ENCODE assay signal across 19 cellular contexts in genomic region chr12:33476058-33476457, GRCh38. TPM values are rescaled to one million over a fixed set of nuclear protein-coding genes. Genes with fewer than 3 reads are reported as not detected.
DNase-seq lines count a peak whose midpoint lies in the region; ATAC-seq, FAIRE-seq and TF ChIP-seq lines count a peak whose summit lies in the region.
"Had no signal": no experiment of that assay in that cellular context is flagged by ENCODE, and none has a peak within 500 bp of the region (broad histone marks: within the 10 kb centered on the region; RNA-seq: fewer than 3 reads in every experiment).

No MANE protein-coding gene starts in this region.

- TF ChIP-seq EP300 in HepG2 (IDR thresholded peaks at IDR 0.05; ENCODE audit: low read depth in 2 of 2, low read length in 2 of 2), result no peak
- no peak for TF ChIP-seq EP300 in HepG2 (CRISPR knock-in tag; IDR thresholded peaks at IDR 0.05; ENCODE audit: borderline replicate concordance)

- H2AFZ ChIP-seq in HepG2 (ENCODE audit: low read length), result no peak overlapping the region

- H3K27ac ChIP-seq in HepG2 (ENCODE audit: extremely low read length, insufficient read depth, low read length), result no peak overlapping the region
- no peak overlapping the region for H3K27ac ChIP-seq in right lobe of liver
- H3K27ac ChIP-seq: C4-2B, Peyer's patch had no signal

- no peaks in the 10 kb centered on the region for H3K36me3 ChIP-seq in HepG2 (replicated peaks in 1 of 2; ENCODE audit: control insufficient read depth in 1 of 2, insufficient read depth in 2 of 2, low read length in 2 of 2)
- H3K36me3 ChIP-seq in right lobe of liver, result no peaks in the 10 kb centered on the region
- no peaks in the 10 kb centered on the region for H3K36me3 ChIP-seq in bronchial epithelial cell (ENCODE audit: control insufficient read depth, insufficient read depth, low read length)
- H3K36me3 ChIP-seq: Peyer's patch had no signal

- TF ChIP-seq POLR2A in HepG2 (IDR thresholded peaks at IDR 0.05; ENCODE audit: insufficient read depth in 1 of 2, low read depth in 2 of 2, low read length in 2 of 2), result no peak
- no peak for TF ChIP-seq POLR2A in right lobe of liver (IDR thresholded peaks at IDR 0.05)

- no peak overlapping the region for H3K4me3 ChIP-seq in HepG2 (replicated peaks in 1 of 3; ENCODE audit: insufficient read depth in 1 of 3, low read depth in 2 of 3, low read length in 3 of 3)
- H3K4me3 ChIP-seq in right lobe of liver, result no peak overlapping the region
- H3K4me3 ChIP-seq in bronchial epithelial cell (ENCODE audit: low read depth, low read length), result no peak overlapping the region
- H3K4me3 ChIP-seq: Peyer's patch had no signal

- H3K27me3 ChIP-seq in HepG2 (ENCODE audit: control insufficient read depth in 1 of 2, insufficient read depth in 2 of 2, low read length in 2 of 2) (no peaks in the 10 kb centered on the region), right lobe of liver (no peaks in the 10 kb centered on the region), bronchial epithelial cell (ENCODE audit: control insufficient read depth, insufficient read depth, low read length) (no peaks in the 10 kb centered on the region)
- H3K27me3 ChIP-seq: Peyer's patch had no signal

- FAIRE-seq in HepG2 (lab: Jason Lieb, UNC), result no peak
- FAIRE-seq in bronchial epithelial cell (lab: Jason Lieb, UNC), result no peak

- intact Hi-C loops in HepG2 (cut with micrococcal nuclease; ENCODE audit: unreplicated experiment), result no loop called here
- intact Hi-C loops in right lobe of liver (cut with DNase I), result no loop called here

- no TSS peak for BruUV-seq in HepG2 (replicated peaks; lab: Mats Ljungman, UMichigan)

- H3K9ac ChIP-seq in HepG2 (ENCODE audit: insufficient read depth, low read depth, low read length), result no peak overlapping the region

- H3K4me1 ChIP-seq in HepG2 (ENCODE audit: insufficient read depth, low read length), result no peaks in the 10 kb centered on the region
- H3K4me1 ChIP-seq in right lobe of liver, result no peaks in the 10 kb centered on the region
- H3K4me1 ChIP-seq: Peyer's patch had no signal

- WGBS in HepG2 (ENCODE audit: low lambda C conversion rate), result 6% methylated on average over 1 of the region's 1 CpG
- WGBS in right lobe of liver (ENCODE audit: insufficient coverage, low coverage, low lambda C conversion rate, missing lambda C conversion rate), result 20% methylated on average over 1 of the region's 1 CpG

- no peak for TF ChIP-seq CTCF in HepG2 (CRISPR knock-in tag; IDR thresholded peaks at IDR 0.05)
- no peak for TF ChIP-seq CTCF in right lobe of liver (IDR thresholded peaks at IDR 0.05)
- TF ChIP-seq CTCF in bronchial epithelial cell (IDR thresholded peaks at IDR 0.05; ENCODE audit: insufficient read depth, low read length, severe bottlenecking), result no peak

- POLR2A ChIA-PET in HepG2 (lab: Yijun Ruan, JAX), result no interaction called here

- in situ Hi-C loops in HepG2 (cut with HindIII; ENCODE audit: extremely low pct_ligation_motif_present, low pct_unique_long_range_greater_than_20kb), result no loop called here

- no peaks in the 10 kb centered on the region for H4K20me1 ChIP-seq in HepG2 (ENCODE audit: insufficient read depth, low read length)

- H3K4me2 ChIP-seq in HepG2 (ENCODE audit: low read depth, low read length), result no peak overlapping the region

- no peaks in the 10 kb centered on the region for H3K9me3 ChIP-seq in HepG2 (ENCODE audit: low read length)
- no peaks in the 10 kb centered on the region for H3K9me3 ChIP-seq in right lobe of liver
- H3K9me3 ChIP-seq: Peyer's patch had no signal

- H3K79me2 ChIP-seq in HepG2 (ENCODE audit: insufficient read depth, low read length), result no peaks in the 10 kb centered on the region

- no peak for ATAC-seq in HepG2
- ATAC-seq in right lobe of liver, result no peak
- no peak for ATAC-seq in HG02763 (IDR thresholded peaks at IDR 0.05; ENCODE audit: unreplicated experiment)
- ATAC-seq in GM21528 (IDR thresholded peaks at IDR 0.05; ENCODE audit: low FRiP score, unreplicated experiment), result no peak
- ATAC-seq in HG03354 (IDR thresholded peaks at IDR 0.05; ENCODE audit: poor library complexity, severe bottlenecking, unreplicated experiment), result no peak

- TF ChIP-seq RAD21 in HepG2 (CRISPR knock-in tag; IDR thresholded peaks at IDR 0.05), result no peak

- DNase-seq in HepG2 (ENCODE audit: low spot score) (no peak), right lobe of liver (no peak), bronchial epithelial cell (ENCODE audit: low read depth) (peak; percentile 17), kidney tubule cell (ENCODE audit: low spot score) (peak; percentile 4), anterior cingulate cortex (lab: John Stamatoyannopoulos, UW) (no peak)
- DNase-seq: 8988T, DMS153, H7, KBM-7, MM.1S, NCI-H1105, NCI-H187, NCI-H446, Peyer's patch, SHP77 treated with DMSO at 0.1 percent for 48 hours had no signal

- CTCF ChIA-PET in HepG2 (lab: Yijun Ruan, JAX; ENCODE audit: low intra/inter-chr PET ratio, low total read pairs), result no interaction called here

TF ChIP-seq in HepG2, 621 proteins besides CTCF, POLR2A, EP300 and RAD21:
- TF ChIP-seq ATF7 (IDR thresholded peaks at IDR 0.05), result peak; percentile 84
- no peak for TF ChIP-seq ATF7 (CRISPR knock-in tag; IDR thresholded peaks at IDR 0.05)
- TF ChIP-seq ZNF883 (CRISPR knock-in tag; IDR thresholded peaks at IDR 0.05; ENCODE audit: not compliant biosample characterization), result no peak
- TF ChIP-seq NR2F6 (IDR thresholded peaks at IDR 0.05), result no peak
- no peak for TF ChIP-seq NR2F6 (CRISPR knock-in tag; IDR thresholded peaks at IDR 0.05)
- TF ChIP-seq CREB1 (IDR thresholded peaks at IDR 0.05), result peak; percentile 61
- no peak for TF ChIP-seq CREB1 (CRISPR knock-in tag; IDR thresholded peaks at IDR 0.05)

RNA-seq across cellular contexts. Expression of gene SYT10, which starts 36.4 kb away (rescaled TPM):
- total RNA-seq in HepG2 (2016; rRNA removed; fragmentation: Illumina TruSeq; extraction: Trizol) (not detected in 2 replicates), right lobe of liver (under 1 TPM; 0.04 to 0.95 (median 0.18) TPM), bronchial epithelial cell (not detected in 2 replicates)
- total RNA-seq in HepG2 (2016; cell fraction: cytosol; rRNA removed; fragmentation: Illumina TruSeq; extraction: Trizol; ENCODE audit: low read depth), result not detected in 2 replicates
- total RNA-seq in HepG2 (2016; cell fraction: insoluble cytoplasmic fraction; rRNA removed; fragmentation: Illumina TruSeq; extraction: Trizol), result not detected in 2 replicates
- not detected in 2 replicates for total RNA-seq in HepG2 (2016; cell fraction: membrane; rRNA removed; fragmentation: Illumina TruSeq; extraction: Trizol)
- not detected in 2 replicates for total RNA-seq in HepG2 (2016; cell fraction: nucleus; rRNA removed; fragmentation: Illumina TruSeq; extraction: Trizol)
- not detected in 2 replicates for polyA plus RNA-seq in HepG2 (2011; rRNA removed)
- not detected in 2 replicates for polyA plus RNA-seq in HepG2 (2011; cell fraction: cytosol; rRNA removed)
- not detected in 2 replicates for polyA plus RNA-seq in HepG2 (2011; cell fraction: nucleus; rRNA removed)
- polyA plus RNA-seq in HepG2 (2012), result not detected in 2 replicates
- polyA plus RNA-seq in HepG2 (2016; cell fraction: cytosol; fragmentation: Illumina TruSeq; extraction: Trizol; ENCODE audit: low read depth), result not detected in 2 replicates
- polyA plus RNA-seq in HepG2 (2016; cell fraction: insoluble cytoplasmic fraction; fragmentation: Illumina TruSeq; extraction: Trizol; ENCODE audit: low read depth), result not detected in 2 replicates
- polyA plus RNA-seq in HepG2 (2016; cell fraction: membrane; fragmentation: Illumina TruSeq; extraction: Trizol; ENCODE audit: low read depth), result not detected in 2 replicates
- polyA plus RNA-seq in HepG2 (2016; cell fraction: nucleus; fragmentation: Illumina TruSeq; extraction: Trizol; ENCODE audit: insufficient read depth, low read depth), result not detected in 2 replicates
- polyA minus RNA-seq in HepG2 (2011; rRNA and poly(A)+ RNA removed; ENCODE audit: low replicate concordance), result not detected in 2 replicates
- polyA minus RNA-seq in HepG2 (2011; cell fraction: cytosol; rRNA and poly(A)+ RNA removed), result not detected in 2 replicates
- polyA minus RNA-seq in HepG2 (2011; cell fraction: nucleus; rRNA and poly(A)+ RNA removed), result not detected in 2 replicates

Comparison
In these comparisons a context has a peak if more than half of its experiments do, and no peak if none do; other contexts are left out.
1. DNase-seq: peak in bronchial epithelial cell (single experiment) and kidney tubule cell (single experiment); none in HepG2 (single experiment), right lobe of liver (0 of 3) and anterior cingulate cortex (0 of 58).